ENCODE assay signal across 24 cellular contexts in the genomic region with DNA sequence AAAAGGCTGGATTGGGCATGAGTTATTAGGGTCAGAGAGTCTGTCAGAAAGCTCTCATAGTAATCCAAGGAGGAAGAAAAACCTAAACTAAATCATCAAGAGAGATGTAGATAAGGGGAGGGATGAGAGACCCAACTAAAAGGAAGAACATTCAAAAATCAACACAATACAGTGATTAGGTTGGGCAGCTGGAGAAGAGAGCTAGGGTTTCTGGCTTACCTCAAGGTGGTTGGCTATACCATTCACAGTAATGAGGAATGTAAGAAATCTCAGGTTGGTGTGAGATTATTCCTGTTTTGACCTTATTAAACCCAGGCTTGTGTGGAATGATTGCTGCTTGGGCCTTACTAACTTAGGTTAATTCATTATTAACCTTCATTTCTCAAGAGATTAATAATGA. TPM values are rescaled to one million over a fixed set of nuclear protein-coding genes. Genes with fewer than 3 reads are reported as not detected.
"Had no signal": no experiment of that assay in that cellular context is flagged by ENCODE, and none has a peak within 500 bp of the region (broad histone marks: within the 10 kb centered on the region; RNA-seq: fewer than 3 reads in every experiment).

No MANE protein-coding gene starts in this region.

- H3K4me3 ChIP-seq: left ventricle myocardium inferior, mucosa of descending colon, ovary, right atrium auricular region, right lobe of liver, smooth muscle cell, stomach, testis, thyroid gland, transverse colon, upper lobe of left lung, vagina had no signal

- H3K27ac Mint-ChIP-seq: memory B cell; natural killer cell treated with Interleukin-12 subunit alpha and Interleukin-12 subunit beta and Interleukin-15 and Interleukin-18, amount 100 ng/mL, for 72 hours; progenitor cell of endocrine pancreas; stimulated activated naive B cell treated with anti-CD40 and anti-IgM and Interleukin-4, amounts not matched to agents 10 μg/mL and 1 μg/mL and 100 μg/mL, for 72 hours had no signal

- DNase-seq: islet precursor cell; left ventricle myocardium inferior; midbrain; mucosa of descending colon; naive thymus-derived CD4-positive, alpha-beta T cell; ovary; right lobe of liver; stimulated activated CD4-positive, alpha-beta T cell treated with anti-CD3 and anti-CD28 coated beads, Interleukin-1b, Interleukin-23, amount 100 ng/mL, for 48 hours; stimulated activated CD4-positive, alpha-beta T cell treated with anti-CD3 and anti-CD28 coated beads, Interleukin-2, amount 100 ng/mL, for 48 hours; stimulated activated CD4-positive, alpha-beta T cell treated with anti-CD3 and anti-CD28 coated beads, Interleukin-4, amount 100 ng/mL, for 4 hours; stimulated activated CD8-positive, alpha-beta memory T cell treated with anti-CD3 and anti-CD28 coated beads, Interleukin-4, amount 100 ng/mL, for 48 hours; stimulated activated naive B cell treated with anti-CD40 and anti-IgM and Interleukin-4, amounts not matched to agents 10 μg/mL and 1 μg/mL and 100 μg/mL, for 72 hours; stimulated activated naive CD8-positive, alpha-beta T cell treated with anti-CD3 and anti-CD28 coated beads, Interleukin-15, Interleukin-2, amounts not matched to agents 100 U/mL and 50 U/mL, for 24 hours; stomach; testis; thyroid gland; transverse colon; upper lobe of left lung had no signal

- H3K27ac ChIP-seq: left ventricle myocardium inferior, ovary, right atrium auricular region, right lobe of liver, stomach, testis, thyroid gland, transverse colon, upper lobe of left lung, vagina had no signal

- H3K4me3 Mint-ChIP-seq: memory B cell; naive thymus-derived CD4-positive, alpha-beta T cell; natural killer cell treated with Interleukin-12 subunit alpha and Interleukin-12 subunit beta and Interleukin-15 and Interleukin-18, amount 100 ng/mL, for 72 hours; stimulated activated naive B cell treated with anti-CD40 and anti-IgM and Interleukin-4, amounts not matched to agents 10 μg/mL and 1 μg/mL and 100 μg/mL, for 72 hours had no signal

- H3K9me3 ChIP-seq: left ventricle myocardium inferior, mucosa of descending colon, ovary, right atrium auricular region, right lobe of liver, stomach, testis, thyroid gland, transverse colon, upper lobe of left lung, vagina had no signal

- H3K27me3 ChIP-seq: right atrium auricular region, right lobe of liver, stomach, testis, thyroid gland, transverse colon, upper lobe of left lung, vagina had no signal

- H3K4me1 Mint-ChIP-seq: memory B cell had no signal

- H3K9me3 Mint-ChIP-seq: memory B cell; naive thymus-derived CD4-positive, alpha-beta T cell; natural killer cell treated with Interleukin-12 subunit alpha and Interleukin-12 subunit beta and Interleukin-15 and Interleukin-18, amount 100 ng/mL, for 72 hours; stimulated activated naive B cell treated with anti-CD40 and anti-IgM and Interleukin-4, amounts not matched to agents 10 μg/mL and 1 μg/mL and 100 μg/mL, for 72 hours had no signal

- ATAC-seq: mucosa of descending colon; naive thymus-derived CD4-positive, alpha-beta T cell; natural killer cell treated with Interleukin-12 subunit alpha and Interleukin-12 subunit beta and Interleukin-15 and Interleukin-18, amount 100 ng/mL, for 72 hours; right lobe of liver; stimulated activated naive B cell treated with anti-CD40 and anti-IgM and Interleukin-4, amounts not matched to agents 10 μg/mL and 1 μg/mL and 100 μg/mL, for 72 hours; stimulated activated naive CD8-positive, alpha-beta T cell treated with anti-CD3 and anti-CD28 coated beads, Interleukin-15, Interleukin-2, amounts not matched to agents 100 U/mL and 50 U/mL, for 24 hours had no signal

- H3K4me2 ChIP-seq: smooth muscle cell had no signal

- H3K36me3 ChIP-seq: ovary, right lobe of liver had no signal

- H3K4me1 ChIP-seq: left ventricle myocardium inferior, right lobe of liver, testis, thyroid gland had no signal

RNA-seq across cellular contexts. Expression of gene COL12A1, which starts 44.0 kb away (rescaled TPM):
- total RNA-seq: natural killer cell treated with Interleukin-12 subunit alpha and Interleukin-12 subunit beta and Interleukin-15 and Interleukin-18, amount 100 ng/mL, for 72 hours had no signal
- polyA plus RNA-seq: naive thymus-derived CD4-positive, alpha-beta T cell had no signal
